ENCODE assay signal across 1 cellular context in the genomic region with DNA sequence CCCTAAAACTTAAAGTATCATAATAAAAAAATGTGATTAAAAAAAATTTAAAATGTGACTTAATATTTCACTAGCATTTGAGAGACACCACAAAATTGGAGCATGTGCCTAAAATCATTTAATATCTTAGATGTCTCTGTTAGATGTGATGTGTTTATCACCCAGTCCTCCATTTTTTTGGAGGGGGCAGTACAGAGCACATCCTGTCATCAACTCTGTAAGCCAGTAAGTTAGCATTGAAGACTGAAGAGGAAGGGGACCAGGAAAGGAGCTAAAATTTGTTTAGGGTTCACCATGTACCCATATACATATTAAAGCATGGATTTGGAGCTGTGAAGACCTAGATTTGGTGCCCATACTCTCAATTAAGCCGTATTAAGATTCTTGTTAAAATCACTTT.
TF ChIP-seq lines count a peak whose summit lies in the region.

No MANE protein-coding gene starts in this region.

TF ChIP-seq in HepG2, 621 proteins besides CTCF, POLR2A, EP300 and RAD21:
- TF ChIP-seq HNRNPH1 (optimal IDR thresholded peaks at IDR 0.05; ENCODE audit: low read depth, low read length) (no peak), ZNF720 (CRISPR knock-in tag; IDR thresholded peaks at IDR 0.05) (no peak), RFXAP (CRISPR knock-in tag; IDR thresholded peaks at IDR 0.05; ENCODE audit: borderline replicate concordance) (no peak), SIX1 (CRISPR knock-in tag; IDR thresholded peaks at IDR 0.05; ENCODE audit: borderline replicate concordance) (no peak), ZFP36L2 (CRISPR knock-in tag; IDR thresholded peaks at IDR 0.05) (no peak), ZNF280D (CRISPR knock-in tag; IDR thresholded peaks at IDR 0.05) (no peak), HOXA5 (CRISPR knock-in tag; IDR thresholded peaks at IDR 0.05) (no peak), KLF6 (CRISPR knock-in tag; IDR thresholded peaks at IDR 0.05) (no peak), TRIM24 (CRISPR knock-in tag; IDR thresholded peaks at IDR 0.05) (no peak), PPARG (CRISPR knock-in tag; conservative IDR thresholded peaks at IDR 0.05) (no peak), RBAK (CRISPR knock-in tag; IDR thresholded peaks at IDR 0.05) (no peak), ZBED4 (CRISPR knock-in tag; IDR thresholded peaks at IDR 0.05; ENCODE audit: borderline replicate concordance) (no peak), ZNF326 (CRISPR knock-in tag; IDR thresholded peaks at IDR 0.05; ENCODE audit: borderline replicate concordance) (no peak), PHB2 (IDR thresholded peaks at IDR 0.05; ENCODE audit: partially characterized antibody) (no peak), ZNF3 (CRISPR knock-in tag; IDR thresholded peaks at IDR 0.05) (no peak), MIXL1 (CRISPR knock-in tag; IDR thresholded peaks at IDR 0.05) (no peak), PAX8 (CRISPR knock-in tag; IDR thresholded peaks at IDR 0.05; ENCODE audit: borderline replicate concordance) (no peak), NFIB (CRISPR knock-in tag; IDR thresholded peaks at IDR 0.05; ENCODE audit: borderline replicate concordance) (no peak)
- TF ChIP-seq, protein P1, sequence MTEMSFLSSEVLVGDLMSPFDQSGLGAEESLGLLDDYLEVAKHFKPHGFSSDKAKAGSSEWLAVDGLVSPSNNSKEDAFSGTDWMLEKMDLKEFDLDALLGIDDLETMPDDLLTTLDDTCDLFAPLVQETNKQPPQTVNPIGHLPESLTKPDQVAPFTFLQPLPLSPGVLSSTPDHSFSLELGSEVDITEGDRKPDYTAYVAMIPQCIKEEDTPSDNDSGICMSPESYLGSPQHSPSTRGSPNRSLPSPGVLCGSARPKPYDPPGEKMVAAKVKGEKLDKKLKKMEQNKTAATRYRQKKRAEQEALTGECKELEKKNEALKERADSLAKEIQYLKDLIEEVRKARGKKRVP (CRISPR knock-in tag; IDR thresholded peaks at IDR 0.05) = no peak
